In the genomic region with DNA sequence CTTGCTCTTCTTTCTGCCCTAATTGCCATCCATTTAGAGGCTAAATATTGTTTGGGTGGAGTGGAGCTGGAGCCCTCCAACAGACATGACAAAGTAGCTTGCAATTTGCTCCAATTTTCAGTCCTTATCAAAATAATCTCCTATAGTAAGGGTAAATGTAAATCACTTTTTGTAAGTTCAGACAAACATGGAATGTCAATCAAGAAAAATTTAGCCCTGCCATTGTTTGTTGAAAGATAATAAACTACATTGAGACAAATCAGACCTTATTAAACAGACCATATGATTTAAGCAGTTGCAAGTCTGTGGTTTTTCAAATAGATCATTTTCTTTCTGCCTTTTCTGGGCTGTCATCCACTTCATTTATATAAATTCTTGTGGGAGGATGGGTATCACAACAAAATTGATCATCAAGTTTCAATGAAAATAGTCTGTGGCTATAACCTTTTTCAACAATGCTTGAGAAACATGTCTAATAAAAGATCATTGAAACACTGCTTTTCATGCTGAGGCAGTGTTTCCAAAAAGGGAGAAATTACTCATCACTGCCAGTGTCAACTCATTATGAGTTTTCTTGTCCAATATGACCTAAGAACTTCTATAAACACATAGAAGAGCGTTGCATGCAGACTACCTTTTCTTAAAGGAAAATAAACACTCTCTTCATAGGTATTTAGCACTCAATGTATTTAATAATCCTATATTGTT, we compare ENCODE assay signal across 18 cellular contexts.
DNase-seq lines count a peak whose midpoint lies in the region; ATAC-seq and TF ChIP-seq lines count a peak whose summit lies in the region.
"Had no signal": no experiment of that assay in that cellular context is flagged by ENCODE, and none has a peak within 500 bp of the region (broad histone marks: within the 10 kb centered on the region; RNA-seq: fewer than 3 reads in every experiment).

No MANE protein-coding gene starts in this region.

- no peaks in the 10 kb centered on the region for H3K9me3 ChIP-seq in HCT116 (ENCODE audit: control insufficient read depth in 1 of 2, insufficient read depth in 1 of 2, low read depth in 1 of 2, low read length in 2 of 2)
- H3K9me3 ChIP-seq: Caco-2, neutrophil had no signal

- H3K27ac Mint-ChIP-seq in activated CD4-positive, alpha-beta T cell treated with anti-CD3 and anti-CD28 coated beads for 36 hours = no peak overlapping the region
- H3K27ac Mint-ChIP-seq: dendritic cell treated with granulocyte-macrophage colony-stimulating factor and Interleukin-4, amounts not matched to agents 40 ng/mL and 50 ng/mL, for 4 days; T-helper 2 cell treated with Interferon-gamma antibody and Interleukin-4, amounts not matched to agents 5 μg/mL and 100 μg/mL, for 36 hours had no signal

- TF ChIP-seq POLR2A in HCT116 (IDR thresholded peaks at IDR 0.05; ENCODE audit: borderline replicate concordance, extremely low read depth, insufficient read depth, insufficient read length) = no peak

- H4K20me1 ChIP-seq in HCT116 (ENCODE audit: insufficient read depth) = no peaks in the 10 kb centered on the region

- CTCF ChIA-PET in activated CD4-positive, alpha-beta T cell treated with anti-CD3 and anti-CD28 coated beads for 36 hours (lab: Charles Lee) = no interaction called here
- CTCF ChIA-PET in HCT116 (lab: Charles Lee) = no interaction called here

- H3K79me2 ChIP-seq in HCT116 (ENCODE audit: insufficient read depth, low read length) = no peaks in the 10 kb centered on the region

- TF ChIP-seq RAD21 in HCT116 (IDR thresholded peaks at IDR 0.05; ENCODE audit: low read depth) = no peak

- H3K9me2 ChIP-seq in HCT116 (ENCODE audit: insufficient read depth) = no peaks in the 10 kb centered on the region

- DNase-seq in activated CD4-positive, alpha-beta T cell treated with anti-CD3 and anti-CD28 coated beads for 36 hours = peak; percentile 24
- no peak for DNase-seq in activated CD4-positive, alpha-beta T cell treated with anti-CD3 and anti-CD28 coated beads for 4 hours
- DNase-seq in HCT116 (ENCODE audit: low read depth, low spot score) (no peak), NCI-H446 treated with DMSO at 0.1 percent for 48 hours (lab: John Stamatoyannopoulos, UW) (peak; percentile 24), foreskin melanocyte (peak; percentile 20), GF-D8 (lab: John Stamatoyannopoulos, UW) (no peak), cerebellum (ENCODE audit: low spot score) (no peak), COLO668 (lab: John Stamatoyannopoulos, UW; ENCODE audit: unreplicated experiment) (no peak)
- DNase-seq: activated CD8-positive, alpha-beta memory T cell treated with anti-CD3 and anti-CD28 coated beads for 24 hours; Caco-2; NCI-H2227 treated with DMSO at 0.1 percent for 48 hours; small intestine; trophoblast cell had no signal

- intact Hi-C loops in activated CD4-positive, alpha-beta T cell treated with anti-CD3 and anti-CD28 coated beads for 36 hours (cut with DNase I, micrococcal nuclease) = loop anchor here in 1 of 2 experiments (2.0 kb wide), 1 partner anchor 40 kb away; no protein-coding TSS in a partner anchor
- intact Hi-C loops in HCT116 (cut with micrococcal nuclease) = no loop called here

- H3K4me1 Mint-ChIP-seq in activated CD4-positive, alpha-beta T cell treated with anti-CD3 and anti-CD28 coated beads for 36 hours = peaks cover 10% of the 10 kb centered on the region

- no peaks in the 10 kb centered on the region for H3K9me3 Mint-ChIP-seq in activated CD4-positive, alpha-beta T cell treated with anti-CD3 and anti-CD28 coated beads for 36 hours (ENCODE audit: low read depth)
- H3K9me3 Mint-ChIP-seq: T-helper 2 cell treated with Interferon-gamma antibody and Interleukin-4, amounts not matched to agents 5 μg/mL and 100 μg/mL, for 36 hours had no signal

- H3K4me2 ChIP-seq in HCT116 (ENCODE audit: low read length) = no peak overlapping the region

- no peak overlapping the region for H3K27ac ChIP-seq in HCT116 (ENCODE audit: low read depth, low read length)
- H3K27ac ChIP-seq: HL-60, neutrophil had no signal

- H3K4me3 ChIP-seq in HCT116 (replicated peaks in 1 of 2; ENCODE audit: low read depth in 1 of 2, low read length in 2 of 2) = no peak overlapping the region
- H3K4me3 ChIP-seq: lung had no signal

- RAD21 ChIA-PET in HCT116 (lab: Charles Lee; ENCODE audit: low non-redundant PET in 1 of 2, low total read pairs in 2 of 2, uncharacterized antibody in 2 of 2, unreplicated experiment in 2 of 2) = no interaction called here

- ATAC-seq in activated CD4-positive, alpha-beta T cell treated with anti-CD3 and anti-CD28 coated beads for 36 hours = peak; percentile 85
- no peak for ATAC-seq in HCT116

- no peak overlapping the region for H3K9ac ChIP-seq in HCT116 (ENCODE audit: low read length)

- TF ChIP-seq CTCF in HCT116 (IDR thresholded peaks at IDR 0.05 in 2 of 3, conservative IDR thresholded peaks at IDR 0.05 in 1 of 3; ENCODE audit: borderline replicate concordance in 1 of 3, insufficient read depth in 1 of 3, low read depth in 2 of 3, low read length in 2 of 3) = no peak

- H3K4me3 Mint-ChIP-seq in activated CD4-positive, alpha-beta T cell treated with anti-CD3 and anti-CD28 coated beads for 36 hours = no peak overlapping the region
- H3K4me3 Mint-ChIP-seq: dendritic cell treated with granulocyte-macrophage colony-stimulating factor and Interleukin-4, amounts not matched to agents 40 ng/mL and 50 ng/mL, for 4 days; T-helper 2 cell treated with Interferon-gamma antibody and Interleukin-4, amounts not matched to agents 5 μg/mL and 100 μg/mL, for 36 hours had no signal

- POLR2A ChIA-PET in activated CD4-positive, alpha-beta T cell treated with anti-CD3 and anti-CD28 coated beads for 36 hours (lab: Charles Lee) = no interaction called here
- POLR2A ChIA-PET in HCT116 (lab: Charles Lee) = no interaction called here

- no peaks in the 10 kb centered on the region for H3K36me3 Mint-ChIP-seq in activated CD4-positive, alpha-beta T cell treated with anti-CD3 and anti-CD28 coated beads for 36 hours (ENCODE audit: low read depth)

- H3K27me3 ChIP-seq in HCT116 (ENCODE audit: insufficient read depth, low read length) = no peaks in the 10 kb centered on the region
- H3K27me3 ChIP-seq: neutrophil had no signal

- H3K4me1 ChIP-seq in HCT116 (ENCODE audit: control insufficient read depth in 1 of 2, insufficient read depth in 2 of 2, low read length in 2 of 2) = no peaks in the 10 kb centered on the region
- H3K4me1 ChIP-seq: Caco-2 had no signal

- no TSS peak for BruUV-seq in HCT116 (replicated peaks; lab: Mats Ljungman, UMichigan)

- H3K36me3 ChIP-seq in HCT116 (ENCODE audit: control insufficient read depth in 1 of 2, insufficient read depth in 2 of 2, low read length in 2 of 2) = no peaks in the 10 kb centered on the region
- H3K36me3 ChIP-seq: neutrophil had no signal

- H2AFZ ChIP-seq in HCT116 (ENCODE audit: low read depth, low read length, poor library complexity, severe bottlenecking) = peak overlapping the region; percentile 32

- H3K27me3 Mint-ChIP-seq in activated CD4-positive, alpha-beta T cell treated with anti-CD3 and anti-CD28 coated beads for 36 hours = no peaks in the 10 kb centered on the region
- H3K27me3 Mint-ChIP-seq: dendritic cell treated with granulocyte-macrophage colony-stimulating factor and Interleukin-4, amounts not matched to agents 40 ng/mL and 50 ng/mL, for 4 days had no signal

TF ChIP-seq in HCT116, 20 proteins besides CTCF, POLR2A, EP300 and RAD21:
- TF ChIP-seq FOSL1 (IDR thresholded peaks at IDR 0.05; ENCODE audit: low read depth) (peak; percentile 20; the same call in 1 of the 2 replicates), JUND (IDR thresholded peaks at IDR 0.05) (no peak)

Comparison
In these comparisons a context has a peak if more than half of its experiments do, and no peak if none do; other contexts are left out.
1. DNase-seq: peak in activated CD4-positive, alpha-beta T cell treated with anti-CD3 and anti-CD28 coated beads for 36 hours (single experiment), NCI-H446 treated with DMSO at 0.1 percent for 48 hours (single experiment) and foreskin melanocyte (single experiment); none in activated CD4-positive, alpha-beta T cell treated with anti-CD3 and anti-CD28 coated beads for 4 hours (0 of 2), HCT116 (single experiment), GF-D8 (single experiment), cerebellum (single experiment) and COLO668 (single experiment).